Comparison of ENCODE assay signal across 1 cellular context in the genomic region with DNA sequence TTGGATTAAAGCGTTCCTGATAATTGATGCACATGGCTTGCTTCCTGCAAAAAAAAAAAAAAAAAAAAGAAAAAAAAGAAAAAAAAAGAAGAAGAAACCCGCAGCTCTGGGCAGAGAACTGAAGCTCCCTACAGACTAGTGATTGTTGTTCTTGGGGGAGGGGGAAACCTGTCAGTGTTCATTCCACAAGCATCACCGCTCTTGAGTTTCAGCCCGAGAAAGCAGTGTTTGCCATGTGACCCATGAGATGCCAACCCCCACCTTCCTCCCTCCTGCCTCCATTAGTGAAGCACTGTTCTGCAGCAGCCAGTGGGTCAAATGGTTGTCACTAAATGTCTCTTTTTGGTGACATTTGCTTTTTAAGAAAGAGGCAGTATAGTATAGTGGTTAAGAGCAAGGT.
TF ChIP-seq lines count a peak whose summit lies in the region.

No MANE protein-coding gene starts in this region.

TF ChIP-seq in GM23338, 12 proteins besides CTCF, POLR2A, EP300 and RAD21:
- TF ChIP-seq, protein P1, sequence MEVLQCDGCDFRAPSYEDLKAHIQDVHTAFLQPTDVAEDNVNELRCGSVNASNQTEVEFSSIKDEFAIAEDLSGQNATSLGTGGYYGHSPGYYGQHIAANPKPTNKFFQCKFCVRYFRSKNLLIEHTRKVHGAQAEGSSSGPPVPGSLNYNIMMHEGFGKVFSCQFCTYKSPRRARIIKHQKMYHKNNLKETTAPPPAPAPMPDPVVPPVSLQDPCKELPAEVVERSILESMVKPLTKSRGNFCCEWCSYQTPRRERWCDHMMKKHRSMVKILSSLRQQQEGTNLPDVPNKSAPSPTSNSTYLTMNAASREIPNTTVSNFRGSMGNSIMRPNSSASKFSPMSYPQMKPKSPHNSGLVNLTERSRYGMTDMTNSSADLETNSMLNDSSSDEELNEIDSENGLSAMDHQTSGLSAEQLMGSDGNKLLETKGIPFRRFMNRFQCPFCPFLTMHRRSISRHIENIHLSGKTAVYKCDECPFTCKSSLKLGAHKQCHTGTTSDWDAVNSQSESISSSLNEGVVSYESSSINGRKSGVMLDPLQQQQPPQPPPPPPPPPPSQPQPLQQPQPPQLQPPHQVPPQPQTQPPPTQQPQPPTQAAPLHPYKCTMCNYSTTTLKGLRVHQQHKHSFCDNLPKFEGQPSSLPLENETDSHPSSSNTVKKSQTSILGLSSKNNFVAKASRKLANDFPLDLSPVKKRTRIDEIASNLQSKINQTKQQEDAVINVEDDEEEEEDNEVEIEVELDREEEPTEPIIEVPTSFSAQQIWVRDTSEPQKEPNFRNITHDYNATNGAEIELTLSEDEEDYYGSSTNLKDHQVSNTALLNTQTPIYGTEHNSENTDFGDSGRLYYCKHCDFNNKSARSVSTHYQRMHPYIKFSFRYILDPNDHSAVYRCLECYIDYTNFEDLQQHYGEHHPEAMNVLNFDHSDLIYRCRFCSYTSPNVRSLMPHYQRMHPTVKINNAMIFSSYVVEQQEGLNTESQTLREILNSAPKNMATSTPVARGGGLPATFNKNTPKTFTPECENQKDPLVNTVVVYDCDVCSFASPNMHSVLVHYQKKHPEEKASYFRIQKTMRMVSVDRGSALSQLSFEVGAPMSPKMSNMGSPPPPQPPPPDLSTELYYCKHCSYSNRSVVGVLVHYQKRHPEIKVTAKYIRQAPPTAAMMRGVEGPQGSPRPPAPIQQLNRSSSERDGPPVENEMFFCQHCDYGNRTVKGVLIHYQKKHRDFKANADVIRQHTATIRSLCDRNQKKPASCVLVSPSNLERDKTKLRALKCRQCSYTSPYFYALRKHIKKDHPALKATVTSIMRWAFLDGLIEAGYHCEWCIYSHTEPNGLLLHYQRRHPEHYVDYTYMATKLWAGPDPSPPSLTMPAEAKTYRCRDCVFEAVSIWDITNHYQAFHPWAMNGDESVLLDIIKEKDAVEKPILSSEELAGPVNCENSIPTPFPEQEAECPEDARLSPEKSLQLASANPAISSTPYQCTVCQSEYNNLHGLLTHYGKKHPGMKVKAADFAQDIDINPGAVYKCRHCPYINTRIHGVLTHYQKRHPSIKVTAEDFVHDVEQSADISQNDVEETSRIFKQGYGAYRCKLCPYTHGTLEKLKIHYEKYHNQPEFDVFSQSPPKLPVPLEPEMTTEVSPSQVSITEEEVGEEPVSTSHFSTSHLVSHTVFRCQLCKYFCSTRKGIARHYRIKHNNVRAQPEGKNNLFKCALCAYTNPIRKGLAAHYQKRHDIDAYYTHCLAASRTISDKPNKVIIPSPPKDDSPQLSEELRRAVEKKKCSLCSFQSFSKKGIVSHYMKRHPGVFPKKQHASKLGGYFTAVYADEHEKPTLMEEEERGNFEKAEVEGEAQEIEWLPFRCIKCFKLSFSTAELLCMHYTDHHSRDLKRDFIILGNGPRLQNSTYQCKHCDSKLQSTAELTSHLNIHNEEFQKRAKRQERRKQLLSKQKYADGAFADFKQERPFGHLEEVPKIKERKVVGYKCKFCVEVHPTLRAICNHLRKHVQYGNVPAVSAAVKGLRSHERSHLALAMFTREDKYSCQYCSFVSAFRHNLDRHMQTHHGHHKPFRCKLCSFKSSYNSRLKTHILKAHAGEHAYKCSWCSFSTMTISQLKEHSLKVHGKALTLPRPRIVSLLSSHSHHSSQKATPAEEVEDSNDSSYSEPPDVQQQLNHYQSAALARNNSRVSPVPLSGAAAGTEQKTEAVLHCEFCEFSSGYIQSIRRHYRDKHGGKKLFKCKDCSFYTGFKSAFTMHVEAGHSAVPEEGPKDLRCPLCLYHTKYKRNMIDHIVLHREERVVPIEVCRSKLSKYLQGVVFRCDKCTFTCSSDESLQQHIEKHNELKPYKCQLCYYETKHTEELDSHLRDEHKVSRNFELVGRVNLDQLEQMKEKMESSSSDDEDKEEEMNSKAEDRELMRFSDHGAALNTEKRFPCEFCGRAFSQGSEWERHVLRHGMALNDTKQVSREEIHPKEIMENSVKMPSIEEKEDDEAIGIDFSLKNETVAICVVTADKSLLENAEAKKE (CRISPR knock-in tag; IDR thresholded peaks at IDR 0.05): no peak
- TF ChIP-seq ETS1 (IDR thresholded peaks at IDR 0.05) (no peak), NANOG (IDR thresholded peaks at IDR 0.05; ENCODE audit: borderline replicate concordance) (no peak), ZNF114 (CRISPR knock-in tag; IDR thresholded peaks at IDR 0.05) (no peak), CREB1 (CRISPR knock-in tag; IDR thresholded peaks at IDR 0.05; ENCODE audit: low read depth) (no peak), STAT1 (IDR thresholded peaks at IDR 0.05; ENCODE audit: unreplicated experiment) (no peak), EZH2 (IDR thresholded peaks at IDR 0.05; ENCODE audit: low read depth, unreplicated experiment) (no peak), EZH2phosphoT487 (IDR thresholded peaks at IDR 0.05; ENCODE audit: unreplicated experiment) (no peak), JUNB (IDR thresholded peaks at IDR 0.05; ENCODE audit: unreplicated experiment) (no peak), POLR2AphosphoS5 (IDR thresholded peaks at IDR 0.05; ENCODE audit: low read depth) (no peak), REST (IDR thresholded peaks at IDR 0.05; ENCODE audit: unreplicated experiment) (no peak), ZNF331 (CRISPR knock-in tag; IDR thresholded peaks at IDR 0.05; ENCODE audit: low read depth) (no peak)
